1 cellular context compared by ENCODE assay signal in the genomic region with DNA sequence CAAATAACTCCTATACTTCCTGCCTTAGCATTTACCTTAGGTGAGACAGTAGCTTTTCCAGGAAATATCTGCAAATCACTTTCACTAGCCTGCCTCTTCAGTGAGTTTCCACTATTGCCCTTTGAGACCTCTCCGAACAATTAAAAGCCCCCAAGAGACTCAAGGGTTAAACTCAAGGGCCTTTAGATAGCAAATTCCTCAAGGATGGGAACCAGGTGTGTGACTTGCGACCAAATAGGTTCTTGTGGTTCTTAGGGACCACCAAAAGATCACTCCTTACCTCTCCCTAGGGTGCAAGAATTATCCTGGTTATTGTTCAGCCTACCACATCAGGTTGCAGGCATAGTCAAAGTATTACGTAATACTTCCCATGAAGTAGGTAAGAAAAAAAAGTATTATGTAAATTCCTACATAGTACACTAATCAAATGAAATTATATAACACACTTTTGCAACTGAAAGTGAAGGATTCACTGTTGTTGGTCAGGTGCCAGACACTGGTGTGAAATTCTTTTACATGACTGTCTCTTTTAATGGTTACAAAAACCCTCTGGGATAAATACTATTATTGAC.
A peak's percentile ranks its signal among the peaks of the same experiment; 100 is the strongest.
TF ChIP-seq lines count a peak whose summit lies in the region.

No MANE protein-coding gene starts in this region.

TF ChIP-seq in K562, 482 proteins besides CTCF, POLR2A, EP300 and RAD21 (continued from another document):
- TF ChIP-seq TEAD4 (IDR thresholded peaks at IDR 0.05; ENCODE audit: low read length), result no peak
- no peak for TF ChIP-seq TEAD4 (CRISPR knock-in tag; IDR thresholded peaks at IDR 0.05; ENCODE audit: borderline replicate concordance)
- TF ChIP-seq TRIM24 (IDR thresholded peaks at IDR 0.05), result 0 out of 4 replicates have a peak, but pooled peaks of 1 of the 2 experiments have one; percentile 16
- no peak for TF ChIP-seq TCF7 (IDR thresholded peaks at IDR 0.05; ENCODE audit: borderline replicate concordance)
- peak; percentile 99 for TF ChIP-seq CEBPB (tag; IDR thresholded peaks at IDR 0.05)
- TF ChIP-seq ZNF347 (CRISPR knock-in tag; IDR thresholded peaks at IDR 0.05; ENCODE audit: low read depth), result no peak
- no peak for TF ChIP-seq THRAP3 (IDR thresholded peaks at IDR 0.05; ENCODE audit: borderline replicate concordance)
- TF ChIP-seq CEBPG (CRISPR knock-in tag; IDR thresholded peaks at IDR 0.05), result peak; percentile 75
- TF ChIP-seq CEBPG (tag; conservative IDR thresholded peaks at IDR 0.05 in 1 of 2, IDR thresholded peaks at IDR 0.05 in 1 of 2), result peak; percentile 93 to 99
- TF ChIP-seq CAMTA2 (CRISPR knock-in tag; conservative IDR thresholded peaks at IDR 0.05), result no peak
